In the genomic region with DNA sequence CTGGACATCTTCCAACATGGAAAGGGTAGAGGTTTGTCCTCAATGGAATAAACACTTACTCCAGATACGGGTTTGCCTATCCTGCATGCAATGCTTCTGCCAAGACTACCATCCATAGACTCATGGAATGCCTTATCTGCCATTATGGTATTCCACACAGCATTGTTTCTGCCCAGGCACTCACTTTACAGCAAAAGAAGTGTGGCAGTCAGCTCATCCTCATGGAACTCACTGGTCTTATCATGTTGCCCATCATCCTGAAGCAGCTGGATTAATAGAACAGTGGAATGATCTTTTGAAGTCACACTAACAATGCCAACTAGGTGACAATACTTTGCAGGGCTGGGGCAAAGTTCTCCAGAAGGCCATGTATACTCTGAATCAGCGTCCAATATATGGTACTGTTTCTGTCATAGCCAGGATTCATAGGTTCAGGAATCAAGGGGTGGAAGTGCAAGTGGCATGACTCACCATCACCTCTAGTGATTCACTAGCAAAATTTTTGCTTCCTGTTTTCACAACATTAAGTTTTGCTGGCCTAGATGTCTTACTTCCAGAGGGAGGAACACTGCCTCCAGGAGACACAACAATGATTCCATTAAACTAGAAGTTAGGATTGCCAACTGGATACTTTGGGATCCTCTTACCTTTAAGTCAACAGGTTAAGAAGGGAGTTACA, we compare ENCODE assay signal across 16 cellular contexts.
DNase-seq lines count a peak whose midpoint lies in the region; ATAC-seq and TF ChIP-seq lines count a peak whose summit lies in the region.
"Had no signal": no experiment of that assay in that cellular context is flagged by ENCODE, and none has a peak within 500 bp of the region (broad histone marks: within the 10 kb centered on the region; RNA-seq: fewer than 3 reads in every experiment).

No MANE protein-coding gene starts in this region.

- no peaks in the 10 kb centered on the region for H3K79me2 ChIP-seq in PC-3 (ENCODE audit: low read length)

- H3K36me3 ChIP-seq in PC-3 (ENCODE audit: low read depth, low read length) = no peaks in the 10 kb centered on the region
- H3K36me3 ChIP-seq: upper lobe of left lung had no signal

- H3K27me3 Mint-ChIP-seq in effector memory CD8-positive, alpha-beta T cell = no peaks in the 10 kb centered on the region
- H3K27me3 Mint-ChIP-seq: CD4-positive, CD25-positive, alpha-beta regulatory T cell had no signal

- peaks cover 12% of the 10 kb centered on the region for H3K4me1 ChIP-seq in PC-3 (ENCODE audit: insufficient read depth, low read length)
- H3K4me1 ChIP-seq: upper lobe of left lung had no signal

- ATAC-seq in PC-3 = no peak
- ATAC-seq in GM21360 (IDR thresholded peaks at IDR 0.05; ENCODE audit: unreplicated experiment) = no peak
- no peak for ATAC-seq in effector memory CD8-positive, alpha-beta T cell (replicated peaks)
- ATAC-seq: left colon had no signal

- no peak overlapping the region for H2AFZ ChIP-seq in PC-3 (ENCODE audit: low read length)

- TF ChIP-seq CTCF in PC-3 (conservative IDR thresholded peaks at IDR 0.05; ENCODE audit: low read depth, low read length) (no peak), epithelial cell of esophagus (IDR thresholded peaks at IDR 0.05; ENCODE audit: insufficient read depth, low read depth, low read length, missing control alignments) (no peak)

- no peaks in the 10 kb centered on the region for H3K4me1 Mint-ChIP-seq in effector memory CD8-positive, alpha-beta T cell (ENCODE audit: low read depth in 2 of 2)
- H3K4me1 Mint-ChIP-seq: CD4-positive, CD25-positive, alpha-beta regulatory T cell had no signal

- H3K4me3 ChIP-seq in PC-3 (ENCODE audit: low read length) (no peak overlapping the region), epithelial cell of esophagus (ENCODE audit: low read length) (no peak overlapping the region)
- H3K4me3 ChIP-seq: upper lobe of left lung had no signal

- peaks cover 2% of the 10 kb centered on the region for H3K36me3 Mint-ChIP-seq in effector memory CD8-positive, alpha-beta T cell (ENCODE audit: insufficient read depth)
- H3K36me3 Mint-ChIP-seq: CD4-positive, CD25-positive, alpha-beta regulatory T cell had no signal

- H3K9me3 Mint-ChIP-seq in effector memory CD8-positive, alpha-beta T cell = peaks cover 4 to 18% of the 10 kb centered on the region in 2 donors

- DNase-seq in ELR (ENCODE audit: low read depth) (peak; percentile 78), PC-3 (peak; percentile 98), epithelial cell of esophagus (ENCODE audit: low read depth) (peak; percentile 90), pulmonary artery endothelial cell (ENCODE audit: low read depth, low spot score) (peak; percentile 77), NCI-H2196 treated with DMSO at 0.1 percent for 48 hours (lab: John Stamatoyannopoulos, UW; ENCODE audit: unreplicated experiment) (no peak), COR-L47 (lab: John Stamatoyannopoulos, UW) (no peak)
- DNase-seq in effector memory CD8-positive, alpha-beta T cell = no peak
- DNase-seq: anterior cingulate cortex; CD4-positive, CD25-positive, alpha-beta regulatory T cell; effector CD8-positive, alpha-beta T cell; H9; Kasumi-1; left colon; upper lobe of left lung had no signal

- no peaks in the 10 kb centered on the region for H3F3A ChIP-seq in PC-3 (ENCODE audit: low read length, unreplicated experiment)

- intact Hi-C loops in PC-3 (cut with micrococcal nuclease) = no loop called here

- H3K9ac ChIP-seq in PC-3 (ENCODE audit: low read length) = no peak overlapping the region

- H4K20me1 ChIP-seq in PC-3 (ENCODE audit: low read length) = no peaks in the 10 kb centered on the region

- no peak overlapping the region for H3K27ac Mint-ChIP-seq in effector memory CD8-positive, alpha-beta T cell
- H3K27ac Mint-ChIP-seq: activated T-helper 2 cell treated with anti-CD3 and anti-CD28 coated beads, Interferon-gamma antibody, Interleukin-2, Interleukin-4, amounts not matched to agents 10 μg/mL and 5 μg/mL and 100 μg/mL, durations not matched to agents 14 hours and 24 hours and 36 hours; H9 had no signal

- POLR2A ChIA-PET in PC-3 (lab: Charles Lee; ENCODE audit: unreplicated experiment) = no interaction called here

- CTCF ChIA-PET in PC-3 (lab: Charles Lee) = no interaction called here

- peaks cover 13% of the 10 kb centered on the region for H3K27me3 ChIP-seq in PC-3 (ENCODE audit: low read length)
- H3K27me3 ChIP-seq: upper lobe of left lung had no signal

- peak overlapping the region; percentile 16 for H3K27ac ChIP-seq in PC-3 (ENCODE audit: low read length)
- H3K27ac ChIP-seq: upper lobe of left lung had no signal

- no TSS peak for BruUV-seq in PC-3 (replicated peaks; lab: Mats Ljungman, UMichigan)

- H3K4me2 ChIP-seq in PC-3 (ENCODE audit: low read length) = no peak overlapping the region

- H3K9me3 ChIP-seq in PC-3 (ENCODE audit: low read length) = no peaks in the 10 kb centered on the region
- H3K9me3 ChIP-seq: upper lobe of left lung had no signal

- no peaks in the 10 kb centered on the region for H3K9me2 ChIP-seq in PC-3 (replicated peaks; ENCODE audit: low read length)

- H3K4me3 Mint-ChIP-seq in effector memory CD8-positive, alpha-beta T cell = no peak overlapping the region
- H3K4me3 Mint-ChIP-seq: CD4-positive, CD25-positive, alpha-beta regulatory T cell; H9 had no signal

Comparison
In these comparisons a context has a peak if more than half of its experiments do, and no peak if none do; other contexts are left out.
1. DNase-seq: peak in ELR (single experiment), PC-3 (single experiment), epithelial cell of esophagus (single experiment) and pulmonary artery endothelial cell (single experiment); none in NCI-H2196 treated with DMSO at 0.1 percent for 48 hours (single experiment), effector memory CD8-positive, alpha-beta T cell (0 of 3) and COR-L47 (single experiment).